20 cellular contexts compared by ENCODE assay signal in genomic region chr9:125906893-125907292, GRCh38.
"Had no signal": no experiment of that assay in that cellular context is flagged by ENCODE, and none has a peak within 500 bp of the region (broad histone marks: within the 10 kb centered on the region; RNA-seq: fewer than 3 reads in every experiment).

No MANE protein-coding gene starts in this region.

- H3K4me1 ChIP-seq: colonic mucosa had no signal

- H3K27ac Mint-ChIP-seq: activated CD4-positive, alpha-beta T cell treated with anti-CD3 and anti-CD28 coated beads, Interleukin-2, amount 10 ng/mL, durations not matched to agents 24 days and 14 days; activated CD8-positive, alpha-beta T cell treated with anti-CD3 and anti-CD28 coated beads for 36 hours; activated naive CD8-positive, alpha-beta T cell treated with anti-CD3 and anti-CD28 coated beads, Interleukin-2, amount 10 ng/mL, durations not matched to agents 7 days and 5 days; activated T-helper 17 cell treated with anti-CD3 and anti-CD28 coated beads, Interleukin-2, amount 50 U/mL, for 72 hours; nephron had no signal

- H3K4me3 Mint-ChIP-seq: activated CD4-positive, alpha-beta T cell treated with anti-CD3 and anti-CD28 coated beads, Interleukin-2, amount 10 ng/mL, durations not matched to agents 24 days and 14 days; activated CD8-positive, alpha-beta T cell treated with anti-CD3 and anti-CD28 coated beads for 36 hours; activated naive CD8-positive, alpha-beta T cell treated with anti-CD3 and anti-CD28 coated beads, Interleukin-2, amount 10 ng/mL, durations not matched to agents 7 days and 5 days; activated T-helper 17 cell treated with anti-CD3 and anti-CD28 coated beads, Interleukin-2, amount 50 U/mL, for 72 hours; nephron had no signal

- H3K27me3 Mint-ChIP-seq: activated CD8-positive, alpha-beta T cell treated with anti-CD3 and anti-CD28 coated beads for 36 hours; activated T-helper 17 cell treated with anti-CD3 and anti-CD28 coated beads, Interleukin-2, amount 50 U/mL, for 72 hours had no signal

- H3K9me3 Mint-ChIP-seq: activated CD4-positive, alpha-beta T cell treated with anti-CD3 and anti-CD28 coated beads, Interleukin-2, amount 10 ng/mL, durations not matched to agents 24 days and 14 days; activated CD8-positive, alpha-beta T cell treated with anti-CD3 and anti-CD28 coated beads for 36 hours; activated naive CD8-positive, alpha-beta T cell treated with anti-CD3 and anti-CD28 coated beads, Interleukin-2, amount 10 ng/mL, durations not matched to agents 7 days and 5 days; activated T-helper 17 cell treated with anti-CD3 and anti-CD28 coated beads, Interleukin-2, amount 50 U/mL, for 72 hours; nephron had no signal

- H3K27me3 ChIP-seq: colonic mucosa, tibial artery had no signal

- H3K4me1 Mint-ChIP-seq: activated CD4-positive, alpha-beta T cell treated with anti-CD3 and anti-CD28 coated beads, Interleukin-2, amount 10 ng/mL, durations not matched to agents 24 days and 14 days; activated naive CD8-positive, alpha-beta T cell treated with anti-CD3 and anti-CD28 coated beads, Interleukin-2, amount 10 ng/mL, durations not matched to agents 7 days and 5 days; activated T-helper 17 cell treated with anti-CD3 and anti-CD28 coated beads, Interleukin-2, amount 50 U/mL, for 72 hours had no signal

- H3K4me3 ChIP-seq: colonic mucosa, lung, tibial artery had no signal

- DNase-seq: activated CD4-positive, alpha-beta T cell treated with anti-CD3 and anti-CD28 coated beads, Interleukin-2, amount 10 ng/mL, durations not matched to agents 24 days and 14 days; activated CD8-positive, alpha-beta T cell treated with anti-CD3 and anti-CD28 coated beads for 36 hours; activated naive CD4-positive, alpha-beta T cell; activated naive CD8-positive, alpha-beta T cell treated with anti-CD3 and anti-CD28 coated beads, Interleukin-2, amount 10 ng/mL, durations not matched to agents 7 days and 5 days; activated T-cell treated with anti-CD3 and anti-CD28 coated beads, Interleukin-2, amount 50 U/mL, for 1 hour; amygdala; colonic mucosa; glutamatergic neuron; hippocampal formation; nucleus accumbens; posterior cingulate gyrus; stimulated activated CD4-positive, alpha-beta T cell treated with anti-CD3 and anti-CD28 coated beads, Interleukin-12 subunit alpha, Interleukin-12 subunit beta, amount 100 ng/mL, for 4 hours; stimulated activated CD4-positive, alpha-beta T cell treated with anti-CD3 and anti-CD28 coated beads, Interleukin-2, amount 100 ng/mL, for 24 hours; stimulated activated naive CD4-positive, alpha-beta T cell treated with Interleukin-2 at 50 U/mL for 16 hours; tibial artery had no signal

- ATAC-seq: activated CD8-positive, alpha-beta T cell treated with anti-CD3 and anti-CD28 coated beads for 36 hours; activated T-helper 17 cell treated with anti-CD3 and anti-CD28 coated beads, Interleukin-2, amount 50 U/mL, for 72 hours had no signal

- H3K9me3 ChIP-seq: colonic mucosa, tibial artery had no signal

- H3K27ac ChIP-seq: colonic mucosa, tibial artery had no signal

- FAIRE-seq: islet of Langerhans, urothelium cell line had no signal

- H3K36me3 ChIP-seq: colonic mucosa, tibial artery had no signal
